25 cellular contexts compared by ENCODE assay signal in genomic region chr2:6054394-6054732, GRCh38.
A peak's percentile ranks its signal among the peaks of the same experiment; 100 is the strongest.
DNase-seq lines count a peak whose midpoint lies in the region; ATAC-seq and TF ChIP-seq lines count a peak whose summit lies in the region.
"Had no signal": no experiment of that assay in that cellular context is flagged by ENCODE, and none has a peak within 500 bp of the region (broad histone marks: within the 10 kb centered on the region; RNA-seq: fewer than 3 reads in every experiment).

No MANE protein-coding gene starts in this region.

- H3K9me3 ChIP-seq in Karpas-422 (ENCODE audit: low read length) = no peaks in the 10 kb centered on the region
- H3K9me3 ChIP-seq in neural cell (ENCODE audit: low read length) = no peaks in the 10 kb centered on the region
- H3K9me3 ChIP-seq: BLaER1 treated with 17β-estradiol and CSF1 and Interleukin-3, amounts not matched to agents 10 nM and 100 nM; psoas muscle; transverse colon had no signal

- H3K4me3 ChIP-seq in GM23338 (no peak overlapping the region), Karpas-422 (ENCODE audit: low read length) (no peak overlapping the region), neural cell (ENCODE audit: low read length) (peak overlapping the region; percentile 51)
- H3K4me3 ChIP-seq: BLaER1 treated with 17β-estradiol and CSF1 and Interleukin-3, amounts not matched to agents 10 nM and 100 nM; breast epithelium; psoas muscle; transverse colon had no signal

- no peaks in the 10 kb centered on the region for H3F3A ChIP-seq in GM23338 (replicated peaks; ENCODE audit: low read depth)
- H3F3A ChIP-seq in neural cell (ENCODE audit: insufficient read depth, low read length, poor library complexity, severe bottlenecking) = peaks cover 9% of the 10 kb centered on the region

- H3K4me1 ChIP-seq in GM23338 (ENCODE audit: insufficient read depth) (peaks cover 10% of the 10 kb centered on the region; the same call in 1 of the 2 replicates), Karpas-422 (ENCODE audit: low read length) (peaks cover 5% of the 10 kb centered on the region; the same call in 1 of the 2 replicates)
- H3K4me1 ChIP-seq: BLaER1 treated with 17β-estradiol and CSF1 and Interleukin-3, amounts not matched to agents 10 nM and 100 nM; breast epithelium; psoas muscle; transverse colon had no signal

- no peak overlapping the region for H3K27ac Mint-ChIP-seq in GM23338
- H3K27ac Mint-ChIP-seq in activated naive CD8-positive, alpha-beta T cell treated with anti-CD3 and anti-CD28 coated beads for 36 hours = no peak overlapping the region
- H3K27ac Mint-ChIP-seq: activated CD4-positive, alpha-beta T cell treated with anti-CD3 and anti-CD28 coated beads for 36 hours; activated CD8-positive, alpha-beta T cell treated with anti-CD3 and anti-CD28 coated beads, Interleukin-2, amount 10 ng/mL, durations not matched to agents 7 days and 5 days; activated T-helper 17 cell treated with anti-CD3 and anti-CD28 coated beads, Interleukin-2, amount 50 U/mL, for 72 hours; IgD-negative memory B cell; stimulated activated effector memory CD8-positive, alpha-beta T cell treated with anti-CD3 and anti-CD28 coated beads, Interleukin-12 subunit alpha, Interleukin-12 subunit beta, amount 100 ng/mL, for 72 hours had no signal

- H3K9ac ChIP-seq in Karpas-422 (ENCODE audit: low read length) = no peak overlapping the region
- peak overlapping the region; percentile 69 for H3K9ac ChIP-seq in neural cell (ENCODE audit: low read length)
- H3K9ac ChIP-seq: BLaER1 treated with 17β-estradiol and CSF1 and Interleukin-3, amounts not matched to agents 10 nM and 100 nM had no signal

- peaks cover 58% of the 10 kb centered on the region for H3K9me3 Mint-ChIP-seq in GM23338
- peaks cover 2% of the 10 kb centered on the region for H3K9me3 Mint-ChIP-seq in activated naive CD8-positive, alpha-beta T cell treated with anti-CD3 and anti-CD28 coated beads for 36 hours

- H3K4me1 Mint-ChIP-seq in GM23338 = peaks cover 34% of the 10 kb centered on the region
- no peaks in the 10 kb centered on the region for H3K4me1 Mint-ChIP-seq in activated naive CD8-positive, alpha-beta T cell treated with anti-CD3 and anti-CD28 coated beads for 36 hours
- H3K4me1 Mint-ChIP-seq: activated CD4-positive, alpha-beta T cell treated with anti-CD3 and anti-CD28 coated beads for 36 hours; activated T-helper 17 cell treated with anti-CD3 and anti-CD28 coated beads, Interleukin-2, amount 50 U/mL, for 72 hours; IgD-negative memory B cell; stimulated activated effector memory CD8-positive, alpha-beta T cell treated with anti-CD3 and anti-CD28 coated beads, Interleukin-12 subunit alpha, Interleukin-12 subunit beta, amount 100 ng/mL, for 72 hours had no signal

- peak; percentile 43 for ATAC-seq in GM23338
- no peak for ATAC-seq in HG03045 (IDR thresholded peaks at IDR 0.05; ENCODE audit: unreplicated experiment)
- ATAC-seq: activated CD4-positive, alpha-beta T cell treated with anti-CD3 and anti-CD28 coated beads for 36 hours; activated CD8-positive, alpha-beta T cell treated with anti-CD3 and anti-CD28 coated beads, Interleukin-2, amount 10 ng/mL, durations not matched to agents 7 days and 5 days; activated T-helper 17 cell treated with anti-CD3 and anti-CD28 coated beads, Interleukin-2, amount 50 U/mL, for 72 hours; HCT116; Panc1; psoas muscle; stimulated activated effector memory CD8-positive, alpha-beta T cell treated with anti-CD3 and anti-CD28 coated beads, Interleukin-12 subunit alpha, Interleukin-12 subunit beta, amount 100 ng/mL, for 72 hours had no signal

- H3K27ac ChIP-seq in GM23338 (ENCODE audit: low read depth) (no peak overlapping the region), Karpas-422 (ENCODE audit: low read length) (no peak overlapping the region), neural cell (ENCODE audit: low read length) (peak overlapping the region; percentile 95)
- H3K27ac ChIP-seq: BLaER1 treated with 17β-estradiol and CSF1 and Interleukin-3, amounts not matched to agents 10 nM and 100 nM; breast epithelium; psoas muscle; transverse colon; VCaP had no signal

- TF ChIP-seq EP300 in neural cell (conservative IDR thresholded peaks at IDR 0.05; ENCODE audit: poor library complexity, severe bottlenecking) = peak; percentile 69

- no peaks in the 10 kb centered on the region for H3K27me3 Mint-ChIP-seq in GM23338 (ENCODE audit: insufficient read depth, low read depth, poor library complexity)
- no peaks in the 10 kb centered on the region for H3K27me3 Mint-ChIP-seq in activated naive CD8-positive, alpha-beta T cell treated with anti-CD3 and anti-CD28 coated beads for 36 hours
- H3K27me3 Mint-ChIP-seq: activated CD4-positive, alpha-beta T cell treated with anti-CD3 and anti-CD28 coated beads for 36 hours; activated T-helper 17 cell treated with anti-CD3 and anti-CD28 coated beads, Interleukin-2, amount 50 U/mL, for 72 hours; IgD-negative memory B cell had no signal

- DNase-seq in GM23338 (ENCODE audit: low spot score) (no peak), Karpas-422 (no peak), NCI-H345 treated with DMSO at 0.1 percent for 48 hours (lab: John Stamatoyannopoulos, UW; ENCODE audit: unreplicated experiment) (peak; percentile 68), NCI-H2196 (lab: John Stamatoyannopoulos, UW; ENCODE audit: unreplicated experiment) (no peak)
- DNase-seq in activated naive CD8-positive, alpha-beta T cell treated with anti-CD3 and anti-CD28 coated beads for 36 hours = no peak
- DNase-seq: activated CD4-positive, alpha-beta T cell treated with anti-CD3 and anti-CD28 coated beads for 36 hours; activated CD8-positive, alpha-beta T cell treated with anti-CD3 and anti-CD28 coated beads, Interleukin-2, amount 10 ng/mL, durations not matched to agents 7 days and 5 days; activated naive CD4-positive, alpha-beta T cell treated with anti-CD3 and anti-CD28 coated beads, Interleukin-2, amount 50 U/mL, for 16 hours; COR-L47; GDM1; occipital lobe; psoas muscle; SIG-M5; transverse colon had no signal

- TF ChIP-seq RAD21 in neural cell (conservative IDR thresholded peaks at IDR 0.05) = peak; percentile 56

- H4K20me1 ChIP-seq in GM23338 (replicated peaks; ENCODE audit: insufficient read depth) (no peaks in the 10 kb centered on the region), Karpas-422 (ENCODE audit: insufficient read depth, low read depth, low read length) (no peaks in the 10 kb centered on the region), neural cell (ENCODE audit: insufficient read depth) (no peaks in the 10 kb centered on the region)
- H4K20me1 ChIP-seq: BLaER1 treated with 17β-estradiol and CSF1 and Interleukin-3, amounts not matched to agents 10 nM and 100 nM had no signal

- TF ChIP-seq CTCF in GM23338 (conservative IDR thresholded peaks at IDR 0.05; ENCODE audit: low read depth in 2 of 2) = no peak
- TF ChIP-seq CTCF in neural cell (IDR thresholded peaks at IDR 0.05; ENCODE audit: poor library complexity, severe bottlenecking) = no peak

- no peaks in the 10 kb centered on the region for H3K36me3 Mint-ChIP-seq in GM23338 (ENCODE audit: low read depth)
- H3K36me3 Mint-ChIP-seq in activated naive CD8-positive, alpha-beta T cell treated with anti-CD3 and anti-CD28 coated beads for 36 hours = no peaks in the 10 kb centered on the region
- H3K36me3 Mint-ChIP-seq: IgD-negative memory B cell; mesothelial cell of epicardium; stimulated activated effector memory CD8-positive, alpha-beta T cell treated with anti-CD3 and anti-CD28 coated beads, Interleukin-12 subunit alpha, Interleukin-12 subunit beta, amount 100 ng/mL, for 72 hours had no signal

- no peaks in the 10 kb centered on the region for H3K79me2 ChIP-seq in GM23338 (replicated peaks; ENCODE audit: insufficient read depth)
- no peaks in the 10 kb centered on the region for H3K79me2 ChIP-seq in Karpas-422 (ENCODE audit: low read length)
- no peaks in the 10 kb centered on the region for H3K79me2 ChIP-seq in neural cell (replicated peaks; ENCODE audit: insufficient read depth, low read length)

- H2AFZ ChIP-seq in GM23338 (0 out of 2 replicates have a peak overlapping the region, but pooled peaks have one; percentile 45), Karpas-422 (ENCODE audit: low read length) (peak overlapping the region; percentile 18; the same call in 1 of the 2 replicates), neural cell (ENCODE audit: low read depth, low read length) (peak overlapping the region; percentile 43)

- H3K9me2 ChIP-seq in GM23338 (ENCODE audit: insufficient read depth) (no peaks in the 10 kb centered on the region), Karpas-422 (replicated peaks; ENCODE audit: insufficient read depth, low read length) (no peaks in the 10 kb centered on the region; the same call in 1 of the 2 replicates), neural cell (ENCODE audit: insufficient read depth, low read length) (no peaks in the 10 kb centered on the region)

- no peak overlapping the region; the same call in 2 of the 3 replicates for H3K4me3 Mint-ChIP-seq in GM23338
- H3K4me3 Mint-ChIP-seq in activated naive CD8-positive, alpha-beta T cell treated with anti-CD3 and anti-CD28 coated beads for 36 hours = no peak overlapping the region
- H3K4me3 Mint-ChIP-seq: activated CD4-positive, alpha-beta T cell treated with anti-CD3 and anti-CD28 coated beads for 36 hours; activated CD8-positive, alpha-beta T cell treated with anti-CD3 and anti-CD28 coated beads, Interleukin-2, amount 10 ng/mL, durations not matched to agents 7 days and 5 days; activated T-helper 17 cell treated with anti-CD3 and anti-CD28 coated beads, Interleukin-2, amount 50 U/mL, for 72 hours; mesothelial cell of epicardium; stimulated activated effector memory CD8-positive, alpha-beta T cell treated with anti-CD3 and anti-CD28 coated beads, Interleukin-12 subunit alpha, Interleukin-12 subunit beta, amount 100 ng/mL, for 72 hours had no signal

- H3K36me3 ChIP-seq in GM23338 (ENCODE audit: insufficient read depth) = no peaks in the 10 kb centered on the region
- H3K36me3 ChIP-seq in Karpas-422 (ENCODE audit: insufficient read depth, low read length) = no peaks in the 10 kb centered on the region
- H3K36me3 ChIP-seq in neural cell (ENCODE audit: insufficient read depth, low read length) = no peaks in the 10 kb centered on the region
- H3K36me3 ChIP-seq: BLaER1 treated with 17β-estradiol and CSF1 and Interleukin-3, amounts not matched to agents 10 nM and 100 nM; breast epithelium; transverse colon had no signal

- peak overlapping the region; percentile 49 for H3K4me2 ChIP-seq in GM23338
- H3K4me2 ChIP-seq in Karpas-422 (ENCODE audit: low read depth, low read length, poor library complexity, severe bottlenecking) = no peak overlapping the region
- peak overlapping the region; percentile 54 for H3K4me2 ChIP-seq in neural cell (ENCODE audit: low read length)
- H3K4me2 ChIP-seq: BLaER1 treated with 17β-estradiol and CSF1 and Interleukin-3, amounts not matched to agents 10 nM and 100 nM had no signal

- H3K27me3 ChIP-seq in GM23338 (ENCODE audit: insufficient read depth) (no peaks in the 10 kb centered on the region), Karpas-422 (ENCODE audit: low read length) (no peaks in the 10 kb centered on the region), neural cell (ENCODE audit: insufficient read depth, low read depth, low read length) (no peaks in the 10 kb centered on the region)
- H3K27me3 ChIP-seq: BLaER1 treated with 17β-estradiol and CSF1 and Interleukin-3, amounts not matched to agents 10 nM and 100 nM; breast epithelium; transverse colon had no signal

TF ChIP-seq in GM23338, 12 proteins besides CTCF, POLR2A, EP300 and RAD21 (continues in another document):
- no peak for TF ChIP-seq EZH2phosphoT487 (IDR thresholded peaks at IDR 0.05; ENCODE audit: unreplicated experiment)
